ENCODE assay signal across 8 cellular contexts in genomic region chr13:99442273-99442895, GRCh38. TPM values are rescaled to one million over a fixed set of nuclear protein-coding genes. Genes with fewer than 3 reads are reported as not detected.
DNase-seq lines count a peak whose midpoint lies in the region; ATAC-seq and TF ChIP-seq lines count a peak whose summit lies in the region.

No MANE protein-coding gene starts in this region.

- H3K27me3 Mint-ChIP-seq in memory B cell = no peaks in the 10 kb centered on the region

- TF ChIP-seq CTCF in vagina (IDR thresholded peaks at IDR 0.05) = peak; percentile 62 to 93 (median 81)

- no peaks in the 10 kb centered on the region for H3K9me3 Mint-ChIP-seq in memory B cell

- peaks cover 20% of the 10 kb centered on the region for H3K4me1 Mint-ChIP-seq in memory B cell

- TF ChIP-seq POLR2A in vagina (IDR thresholded peaks at IDR 0.05) = no peak

- no peak overlapping the region for H3K4me3 Mint-ChIP-seq in memory B cell

- no peak overlapping the region for H3K4me3 ChIP-seq in vagina

- H3K36me3 ChIP-seq in vagina = no peaks in the 10 kb centered on the region

- H3K36me3 Mint-ChIP-seq in memory B cell = no peaks in the 10 kb centered on the region

- ATAC-seq in memory B cell (ENCODE audit: low read depth) = peak; percentile 52
- no peak for ATAC-seq in GM21619 (IDR thresholded peaks at IDR 0.05; ENCODE audit: unreplicated experiment)

- no peaks in the 10 kb centered on the region for H3K4me1 ChIP-seq in vagina

- H3K27ac Mint-ChIP-seq in memory B cell = no peak overlapping the region

- intact Hi-C loops in vagina (cut with DNase I) = loop anchor here (10.0 kb wide), 1 partner anchor 62 kb away; the partner anchor contains the start of gene TM9SF2

- peak; percentile 52 for DNase-seq in stimulated activated CD4-positive, alpha-beta T cell treated with anti-CD3 and anti-CD28 coated beads, Interleukin-1b, Interleukin-23, amount 100 ng/mL, for 48 hours
- DNase-seq in stimulated activated CD4-positive, alpha-beta T cell treated with anti-CD3 and anti-CD28 coated beads, Interleukin-4, amount 100 ng/mL, for 1 hour = no peak
- DNase-seq in NAMALWA (ENCODE audit: low spot score) = peak; percentile 85
- DNase-seq in SW480 (ENCODE audit: low spot score) = peak; percentile 46
- DNase-seq in dermis blood vessel endothelial cell = peak; percentile 76
- peak; percentile 44 to 64 for DNase-seq in memory B cell (ENCODE audit: low spot score in 2 of 2)
- no peak for DNase-seq in vagina (ENCODE audit: extremely low spot score in 2 of 2)

- H3K27ac ChIP-seq in vagina = no peak overlapping the region

- H3K27me3 ChIP-seq in vagina = no peaks in the 10 kb centered on the region

- H3K9me3 ChIP-seq in vagina = no peaks in the 10 kb centered on the region

RNA-seq across cellular contexts. Expression of gene TM9SF2, which starts 58.9 kb away (rescaled TPM):
- total RNA-seq in dermis blood vessel endothelial cell (153 and 165 TPM in 2 replicates), vagina (59.2 TPM)

Comparison
In these comparisons a context has a peak if more than half of its experiments do, and no peak if none do; other contexts are left out.
1. DNase-seq: peak in stimulated activated CD4-positive, alpha-beta T cell treated with anti-CD3 and anti-CD28 coated beads, Interleukin-1b, Interleukin-23, amount 100 ng/mL, for 48 hours (single experiment), NAMALWA (single experiment), SW480 (single experiment), dermis blood vessel endothelial cell (single experiment) and memory B cell (2 of 2); none in stimulated activated CD4-positive, alpha-beta T cell treated with anti-CD3 and anti-CD28 coated beads, Interleukin-4, amount 100 ng/mL, for 1 hour (single experiment) and vagina (0 of 2).